ENCODE assay signal across 22 cellular contexts in genomic region chr3:72811551-72811950, GRCh38. TPM values are rescaled to one million over a fixed set of nuclear protein-coding genes. Genes with fewer than 3 reads are reported as not detected.
DNase-seq lines count a peak whose midpoint lies in the region; ATAC-seq and TF ChIP-seq lines count a peak whose summit lies in the region.
"Had no signal": no experiment of that assay in that cellular context is flagged by ENCODE, and none has a peak within 500 bp of the region (broad histone marks: within the 10 kb centered on the region; RNA-seq: fewer than 3 reads in every experiment).

No MANE protein-coding gene starts in this region.

- H3K27me3 Mint-ChIP-seq in GM23338 (ENCODE audit: insufficient read depth, low read depth, poor library complexity) (peaks cover 2% of the 10 kb centered on the region), chondrocyte (ENCODE audit: low read depth) (no peaks in the 10 kb centered on the region)
- H3K27me3 Mint-ChIP-seq: activated naive CD8-positive, alpha-beta T cell treated with anti-CD3 and anti-CD28 coated beads, Interleukin-2, amount 10 ng/mL, durations not matched to agents 7 days and 5 days had no signal

- H3K4me2 ChIP-seq in GM23338: peak overlapping the region; percentile 36; the same call in 1 of the 2 replicates
- H3K4me2 ChIP-seq in Loucy (ENCODE audit: low read depth, low read length, poor library complexity, severe bottlenecking): no peak overlapping the region
- H3K4me2 ChIP-seq in mesendoderm (ENCODE audit: low read length): no peak overlapping the region
- H3K4me2 ChIP-seq: KMS-11 had no signal

- no peaks in the 10 kb centered on the region for H3K79me2 ChIP-seq in GM23338 (replicated peaks; ENCODE audit: insufficient read depth)
- H3K79me2 ChIP-seq in Loucy (ENCODE audit: insufficient read depth, low read length): no peaks in the 10 kb centered on the region
- no peaks in the 10 kb centered on the region for H3K79me2 ChIP-seq in mesendoderm (ENCODE audit: control insufficient read depth, insufficient read depth, low read length)

- no peak for TF ChIP-seq POLR2A in erythroblast (IDR thresholded peaks at IDR 0.05; ENCODE audit: low read length)

- no peak overlapping the region for H3K9ac ChIP-seq in Loucy (ENCODE audit: low read depth, low read length, poor library complexity, severe bottlenecking)
- no peak overlapping the region for H3K9ac ChIP-seq in mesendoderm (ENCODE audit: low read length)
- H3K9ac ChIP-seq: KMS-11 had no signal

- no peak overlapping the region for H3K4me3 Mint-ChIP-seq in GM23338
- no peak overlapping the region for H3K4me3 Mint-ChIP-seq in chondrocyte (ENCODE audit: unreplicated experiment)
- H3K4me3 Mint-ChIP-seq: activated naive CD8-positive, alpha-beta T cell treated with anti-CD3 and anti-CD28 coated beads, Interleukin-2, amount 10 ng/mL, durations not matched to agents 7 days and 5 days had no signal

- H3K4me1 ChIP-seq in GM23338 (ENCODE audit: insufficient read depth) (peaks cover 46% of the 10 kb centered on the region), Loucy (ENCODE audit: insufficient read depth, low read length, poor library complexity, severe bottlenecking) (peaks cover 6% of the 10 kb centered on the region), mesendoderm (ENCODE audit: control insufficient read depth, low read depth, low read length) (no peaks in the 10 kb centered on the region), lower lobe of right lung (peaks cover 6% of the 10 kb centered on the region)
- H3K4me1 ChIP-seq: colonic mucosa had no signal

- no peaks in the 10 kb centered on the region for H3K27me3 ChIP-seq in GM23338 (ENCODE audit: insufficient read depth)
- H3K27me3 ChIP-seq in Loucy (ENCODE audit: insufficient read depth, low read length, poor library complexity, severe bottlenecking): no peaks in the 10 kb centered on the region
- H3K27me3 ChIP-seq in mesendoderm (ENCODE audit: insufficient read depth, low read length, poor library complexity): no peaks in the 10 kb centered on the region
- no peaks in the 10 kb centered on the region for H3K27me3 ChIP-seq in lower lobe of right lung (ENCODE audit: low read depth)
- H3K27me3 ChIP-seq: body of pancreas, colonic mucosa, neutrophil had no signal

- H4K8ac ChIP-seq in mesendoderm (ENCODE audit: low read depth, low read length): no peak overlapping the region

- peaks cover 44% of the 10 kb centered on the region for H3K4me1 Mint-ChIP-seq in GM23338
- H3K4me1 Mint-ChIP-seq in chondrocyte (ENCODE audit: low read depth): peaks cover 19% of the 10 kb centered on the region

- no peak overlapping the region for H2BK5ac ChIP-seq in mesendoderm (ENCODE audit: low read length)

- H3K23ac ChIP-seq in mesendoderm (ENCODE audit: low read length): no peak overlapping the region

- H3K4ac ChIP-seq in mesendoderm (ENCODE audit: low read depth, low read length): no peak overlapping the region

- no peaks in the 10 kb centered on the region for H3K79me1 ChIP-seq in mesendoderm (ENCODE audit: low read length)

- no peaks in the 10 kb centered on the region for H4K20me1 ChIP-seq in GM23338 (replicated peaks; ENCODE audit: insufficient read depth)
- no peaks in the 10 kb centered on the region for H4K20me1 ChIP-seq in Loucy (ENCODE audit: insufficient read depth, low read length, poor library complexity, severe bottlenecking)

- H3K36me3 Mint-ChIP-seq in GM23338 (ENCODE audit: low read depth): no peaks in the 10 kb centered on the region
- H3K36me3 Mint-ChIP-seq in chondrocyte (ENCODE audit: low read depth): peaks cover 6% of the 10 kb centered on the region

- H3F3A ChIP-seq in GM23338 (replicated peaks; ENCODE audit: low read depth): peaks cover 6% of the 10 kb centered on the region; the same call in 1 of the 2 replicates
- H3F3A ChIP-seq in Loucy (ENCODE audit: low read depth): no peaks in the 10 kb centered on the region

- intact Hi-C loops in lower lobe of right lung (cut with DNase I): no loop called here

- H3K27ac Mint-ChIP-seq in GM23338: peak overlapping the region; percentile 84
- no peak overlapping the region for H3K27ac Mint-ChIP-seq in chondrocyte (ENCODE audit: unreplicated experiment)
- H3K27ac Mint-ChIP-seq: activated naive CD8-positive, alpha-beta T cell treated with anti-CD3 and anti-CD28 coated beads, Interleukin-2, amount 10 ng/mL, durations not matched to agents 7 days and 5 days had no signal

- H3K4me3 ChIP-seq in GM23338 (no peak overlapping the region), Loucy (ENCODE audit: low read length, poor library complexity, severe bottlenecking) (no peak overlapping the region), mesendoderm (ENCODE audit: low read length) (no peak overlapping the region), lower lobe of right lung (no peak overlapping the region)
- H3K4me3 ChIP-seq: body of pancreas, colonic mucosa, SK-N-MC had no signal

- H2AK5ac ChIP-seq in mesendoderm (ENCODE audit: low read length): no peak overlapping the region

- WGBS in mesendoderm (ENCODE audit: extremely low coverage, insufficient coverage, low lambda C conversion rate): no CpG with 5 or more reads among the region's 1 CpG

- peak; percentile 83 for ATAC-seq in GM23338
- no peak for ATAC-seq in GM18907 (IDR thresholded peaks at IDR 0.05; ENCODE audit: unreplicated experiment)
- ATAC-seq in lower lobe of right lung: no peak
- ATAC-seq: body of pancreas had no signal

- H3K9me3 Mint-ChIP-seq in GM23338 (no peaks in the 10 kb centered on the region), chondrocyte (ENCODE audit: low read depth) (no peaks in the 10 kb centered on the region)
- H3K9me3 Mint-ChIP-seq: activated naive CD8-positive, alpha-beta T cell treated with anti-CD3 and anti-CD28 coated beads, Interleukin-2, amount 10 ng/mL, durations not matched to agents 7 days and 5 days had no signal

- H3K27ac ChIP-seq in GM23338 (ENCODE audit: low read depth) (peak overlapping the region; percentile 35), mesendoderm (ENCODE audit: low read depth, low read length) (no peak overlapping the region), lower lobe of right lung (no peak overlapping the region)
- H3K27ac ChIP-seq: body of pancreas, colonic mucosa, KMS-11, neutrophil, SK-N-MC, WERI-Rb-1 had no signal

- H2BK15ac ChIP-seq in mesendoderm (replicated peaks; ENCODE audit: low read depth): no peak overlapping the region

- DNase-seq in GM23338 (ENCODE audit: low spot score): peak; percentile 71
- no peak for DNase-seq in chondrocyte (ENCODE audit: low spot score)
- DNase-seq in mesendoderm: peak; percentile 64
- no peak for DNase-seq in lower lobe of right lung
- no peak for DNase-seq in NCI-H187 treated with DMSO at 0.1 percent for 48 hours (lab: John Stamatoyannopoulos, UW)
- no peak for DNase-seq in erythroblast (lab: John Stamatoyannopoulos, UW)
- DNase-seq: activated CD4-positive, alpha-beta T cell treated with anti-CD3 and anti-CD28 coated beads, Interleukin-2, amount 50 U/mL, for 4 hours; activated effector memory CD4-positive, alpha-beta T cell treated with Interleukin-2 at 50 U/mL for 16 hours; activated naive CD8-positive, alpha-beta T cell treated with anti-CD3 and anti-CD28 coated beads, Interleukin-2, amount 10 ng/mL, durations not matched to agents 7 days and 5 days; body of pancreas; colonic mucosa; MV-4-11; NCI-H187; NCI-H345; stimulated activated CD4-positive, alpha-beta T cell treated with anti-CD3 and anti-CD28 coated beads, Interleukin-1b, Interleukin-23, amount 100 ng/mL, for 48 hours; T-helper 2 cell; WERI-Rb-1 had no signal

- no peak overlapping the region for H2AFZ ChIP-seq in GM23338
- H2AFZ ChIP-seq in Loucy (ENCODE audit: low read length): no peak overlapping the region

- no peak overlapping the region for H3K56ac ChIP-seq in mesendoderm (ENCODE audit: low read length)

- H3K9me3 ChIP-seq in Loucy (ENCODE audit: insufficient read depth, low read depth, low read length): no peaks in the 10 kb centered on the region
- H3K9me3 ChIP-seq in lower lobe of right lung: no peaks in the 10 kb centered on the region
- H3K9me3 ChIP-seq: body of pancreas, colonic mucosa, neutrophil had no signal

- H2BK120ac ChIP-seq in mesendoderm (ENCODE audit: low read depth, low read length): no peak overlapping the region

- no peak overlapping the region for H4K5ac ChIP-seq in mesendoderm (ENCODE audit: low read length)

- no peaks in the 10 kb centered on the region for H3K36me3 ChIP-seq in GM23338 (ENCODE audit: insufficient read depth)
- peaks cover 48% of the 10 kb centered on the region; the same call in 1 of the 2 replicates for H3K36me3 ChIP-seq in Loucy (ENCODE audit: insufficient read depth, low read length)
- no peaks in the 10 kb centered on the region for H3K36me3 ChIP-seq in mesendoderm (ENCODE audit: control insufficient read depth, insufficient read depth, low read length)
- peaks cover 4% of the 10 kb centered on the region for H3K36me3 ChIP-seq in lower lobe of right lung
- H3K36me3 ChIP-seq: colonic mucosa, WERI-Rb-1 had no signal

- no peak overlapping the region for H3K18ac ChIP-seq in mesendoderm (ENCODE audit: low read length)

- H3K9me2 ChIP-seq in GM23338 (ENCODE audit: insufficient read depth): no peaks in the 10 kb centered on the region
- H3K9me2 ChIP-seq in Loucy (replicated peaks; ENCODE audit: low read depth, low read length): no peaks in the 10 kb centered on the region

- peak; percentile 45 to 54 for TF ChIP-seq CTCF in GM23338 (conservative IDR thresholded peaks at IDR 0.05; ENCODE audit: low read depth in 2 of 2)
- TF ChIP-seq CTCF in Loucy (conservative IDR thresholded peaks at IDR 0.05; ENCODE audit: low read length): peak; percentile 17; the same call in 1 of the 2 replicates
- TF ChIP-seq CTCF in chondrocyte (IDR thresholded peaks at IDR 0.05): peak; percentile 45
- TF ChIP-seq CTCF in lower lobe of right lung (IDR thresholded peaks at IDR 0.05): no peak

RNA-seq across cellular contexts. Expression of gene SHQ1, which starts 36.7 kb away (rescaled TPM):
- total RNA-seq in GM23338 (2014; rRNA removed; shearing (Covaris generic)): 28.7 and 33.4 TPM in 2 replicates
- 18.3 and 20.0 TPM in 2 replicates for polyA plus RNA-seq in GM23338 (2016; fragmentation: Nextera tagmentation; extraction: Ambion mirVana)
- 14.8 to 27.5 TPM (median 16.5 TPM) in 3 replicates for total RNA-seq in chondrocyte
- polyA plus RNA-seq in mesendoderm (2013, experiment 1 of 2): 20.5 TPM
- polyA plus RNA-seq in mesendoderm (2013, experiment 2 of 2): 19.5 TPM
- total RNA-seq in lower lobe of right lung: 16.8 TPM

Comparison
In these comparisons a context has a peak if more than half of its experiments do, and no peak if none do; other contexts are left out.
1. DNase-seq: peak in GM23338 (single experiment) and mesendoderm (single experiment); none in chondrocyte (single experiment), lower lobe of right lung (single experiment), NCI-H187 treated with DMSO at 0.1 percent for 48 hours (single experiment) and erythroblast (0 of 2).